ENCODE assay signal across 8 cellular contexts in the genomic region with DNA sequence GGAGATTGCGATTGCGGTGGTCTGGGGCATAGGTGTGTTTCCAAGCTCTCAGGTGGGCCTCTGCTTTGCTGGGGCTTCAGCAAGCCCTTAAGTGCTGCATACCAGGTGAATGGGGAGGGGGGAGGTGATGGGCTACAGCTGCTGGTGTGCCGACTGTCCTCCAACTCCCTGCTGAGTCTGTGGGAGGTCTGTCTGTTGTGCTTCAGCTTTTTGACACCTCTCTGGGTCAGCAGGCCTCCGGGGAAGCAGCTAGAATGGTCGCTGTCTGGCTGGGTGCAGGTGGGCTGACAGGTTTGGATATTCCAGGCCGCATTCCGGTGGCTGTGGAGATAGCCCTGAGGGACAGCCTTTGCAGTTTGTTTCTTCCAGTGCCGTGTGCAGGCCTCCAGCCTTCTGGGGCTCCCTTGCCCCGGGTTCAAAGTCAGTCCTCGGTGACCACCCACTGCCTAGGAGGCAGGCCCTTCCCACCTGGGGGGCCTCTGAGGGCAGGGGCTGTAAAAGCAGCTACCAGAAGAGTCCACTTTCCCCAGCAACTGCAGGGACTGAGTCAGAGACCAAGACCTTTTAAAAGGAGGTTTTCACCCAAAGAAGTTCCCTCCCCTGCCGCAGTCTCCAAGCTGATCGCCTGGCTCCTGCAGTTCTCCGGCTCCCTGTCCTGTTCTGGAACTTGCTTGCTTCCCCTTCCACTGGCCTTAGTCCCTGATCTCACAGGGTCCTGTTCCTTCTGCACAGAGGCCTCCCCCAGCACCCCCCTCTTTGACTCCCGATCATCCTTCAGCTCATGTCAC.
A peak's percentile ranks its signal among the peaks of the same experiment; 100 is the strongest.
DNase-seq lines count a peak whose midpoint lies in the region; ATAC-seq and TF ChIP-seq lines count a peak whose summit lies in the region.

No MANE protein-coding gene starts in this region.

- no peak for ATAC-seq in GM18861 (IDR thresholded peaks at IDR 0.05; ENCODE audit: unreplicated experiment)

- peak overlapping the region; percentile 74 for H3K4me3 ChIP-seq in WI38 (ENCODE audit: low read depth, low read length)

- peak; percentile 74 for DNase-seq in DMS 273 (lab: John Stamatoyannopoulos, UW; ENCODE audit: unreplicated experiment)
- DNase-seq in DMS 273 treated with DMSO at 0.1 percent for 48 hours (lab: John Stamatoyannopoulos, UW) = no peak
- no peak for DNase-seq in epithelial cell of prostate (ENCODE audit: low read depth, low spot score)
- peak; percentile 57 for DNase-seq in stimulated activated CD8-positive, alpha-beta memory T cell treated with anti-CD3 and anti-CD28 coated beads, Interleukin-4, amount 100 ng/mL, for 48 hours
- DNase-seq in HuH-7 (ENCODE audit: low spot score) = no peak
- no peak for DNase-seq in NCI-H187 (lab: John Stamatoyannopoulos, UW)

- peak overlapping the region; percentile 83 for H3K27ac ChIP-seq in epithelial cell of prostate

- no peak for TF ChIP-seq CTCF in WI38 (IDR thresholded peaks at IDR 0.05; ENCODE audit: low read depth, low read length)

Comparison
In these comparisons a context has a peak if more than half of its experiments do, and no peak if none do; other contexts are left out.
1. DNase-seq: peak in DMS 273 (single experiment) and stimulated activated CD8-positive, alpha-beta memory T cell treated with anti-CD3 and anti-CD28 coated beads, Interleukin-4, amount 100 ng/mL, for 48 hours (single experiment); none in DMS 273 treated with DMSO at 0.1 percent for 48 hours (single experiment), epithelial cell of prostate (single experiment), HuH-7 (single experiment) and NCI-H187 (0 of 2).